13 cellular contexts compared by ENCODE assay signal in genomic region chr21:38914531-38915385, GRCh38.
DNase-seq lines count a peak whose midpoint lies in the region; ATAC-seq, FAIRE-seq and TF ChIP-seq lines count a peak whose summit lies in the region.
"Had no signal": no experiment of that assay in that cellular context is flagged by ENCODE, and none has a peak within 500 bp of the region (broad histone marks: within the 10 kb centered on the region; RNA-seq: fewer than 3 reads in every experiment).

No MANE protein-coding gene starts in this region.

- H3K4ac ChIP-seq in neuronal stem cell (ENCODE audit: low read length) = no peak overlapping the region

- no peak overlapping the region for H3K27ac ChIP-seq in neuronal stem cell (replicated peaks; ENCODE audit: low read length)

- no peaks in the 10 kb centered on the region for H3K27me3 ChIP-seq in Loucy (ENCODE audit: insufficient read depth, low read length, poor library complexity, severe bottlenecking)
- H3K27me3 ChIP-seq in bronchial epithelial cell (ENCODE audit: control insufficient read depth, insufficient read depth, low read length) = no peaks in the 10 kb centered on the region
- peaks cover 0 to 33% (median 3%) of the 10 kb centered on the region in 3 experiments for H3K27me3 ChIP-seq in neuronal stem cell (ENCODE audit: control insufficient read depth in 3 of 3, insufficient read depth in 3 of 3, low read depth in 1 of 3, low read length in 3 of 3)

- no peaks in the 10 kb centered on the region for H3K79me1 ChIP-seq in neuronal stem cell (ENCODE audit: low read depth, low read length)

- H4K20me1 ChIP-seq in Loucy (ENCODE audit: insufficient read depth, low read length, poor library complexity, severe bottlenecking) = no peaks in the 10 kb centered on the region

- no peak overlapping the region for H2BK5ac ChIP-seq in neuronal stem cell (ENCODE audit: low read length)

- H3K9ac ChIP-seq in Loucy (ENCODE audit: low read depth, low read length, poor library complexity, severe bottlenecking) (no peak overlapping the region), neuronal stem cell (ENCODE audit: low read depth, low read length, poor library complexity) (no peak overlapping the region)

- TF ChIP-seq CTCF in Loucy (conservative IDR thresholded peaks at IDR 0.05; ENCODE audit: low read length) = no peak
- TF ChIP-seq CTCF in bronchial epithelial cell (IDR thresholded peaks at IDR 0.05; ENCODE audit: insufficient read depth, low read length, severe bottlenecking) = no peak

- DNase-seq in COLO668 (lab: John Stamatoyannopoulos, UW; ENCODE audit: unreplicated experiment) (peak; percentile 43), bronchial epithelial cell (ENCODE audit: low read depth) (peak; percentile 63), neuronal stem cell (ENCODE audit: low spot score) (no peak), COR-L47 (lab: John Stamatoyannopoulos, UW) (no peak), NCI-H524 (lab: John Stamatoyannopoulos, UW) (no peak)
- DNase-seq: activated naive CD4-positive, alpha-beta T cell; CD8-positive, alpha-beta memory T cell; NCI-H1048; stimulated activated CD4-positive, alpha-beta T cell treated with anti-CD3 and anti-CD28 coated beads, Interleukin-4, amount 100 ng/mL, for 24 hours; T-helper 17 cell had no signal

- no CpG with 5 or more reads among the region's 10 CpGs for WGBS in neuronal stem cell (ENCODE audit: extremely low coverage in 2 of 2, insufficient read length in 2 of 2, insufficient replicate concordance in 1 of 2), 2 donors

- no peak overlapping the region for H2BK120ac ChIP-seq in neuronal stem cell (ENCODE audit: low read depth, low read length)

- H3K79me2 ChIP-seq in Loucy (ENCODE audit: insufficient read depth, low read length) = no peaks in the 10 kb centered on the region

- no peak overlapping the region for H2BK15ac ChIP-seq in neuronal stem cell (ENCODE audit: low read length)

- H2AK5ac ChIP-seq in neuronal stem cell (ENCODE audit: low read depth, low read length) = no peak overlapping the region

- no peaks in the 10 kb centered on the region for H3K9me2 ChIP-seq in Loucy (replicated peaks; ENCODE audit: low read depth, low read length)

- H3K4me3 ChIP-seq in Loucy (ENCODE audit: low read length, poor library complexity, severe bottlenecking) (no peak overlapping the region), bronchial epithelial cell (ENCODE audit: low read depth, low read length) (no peak overlapping the region), neuronal stem cell (ENCODE audit: low read length in 2 of 2) (no peak overlapping the region)

- FAIRE-seq in bronchial epithelial cell (lab: Jason Lieb, UNC) = no peak

- no peak overlapping the region for H4K91ac ChIP-seq in neuronal stem cell (ENCODE audit: low read depth, low read length, poor library complexity)

- H2AFZ ChIP-seq in Loucy (ENCODE audit: low read length) (peak overlapping the region; percentile 35; the same call in 1 of the 2 replicates), neuronal stem cell (ENCODE audit: low read length) (no peak overlapping the region)

- no peaks in the 10 kb centered on the region for H3K36me3 ChIP-seq in Loucy (ENCODE audit: insufficient read depth, low read length)
- H3K36me3 ChIP-seq in bronchial epithelial cell (ENCODE audit: control insufficient read depth, insufficient read depth, low read length) = no peaks in the 10 kb centered on the region
- no peaks in the 10 kb centered on the region for H3K36me3 ChIP-seq in neuronal stem cell (replicated peaks in 1 of 2; ENCODE audit: control insufficient read depth in 2 of 2, insufficient read depth in 2 of 2, low read length in 2 of 2)

- H4K8ac ChIP-seq in neuronal stem cell (ENCODE audit: low read depth, low read length) = no peak overlapping the region

- H3K23ac ChIP-seq in neuronal stem cell (ENCODE audit: low read depth, low read length, poor library complexity) = no peak overlapping the region

- ATAC-seq in HG02840 (IDR thresholded peaks at IDR 0.05; ENCODE audit: low FRiP score, unreplicated experiment) (no peak), GM21515 (IDR thresholded peaks at IDR 0.05; ENCODE audit: unreplicated experiment) (no peak)
- ATAC-seq: T-helper 17 cell had no signal

- peak overlapping the region; percentile 11 for H3K18ac ChIP-seq in neuronal stem cell (ENCODE audit: low read length)

- H3K4me1 ChIP-seq in Loucy (ENCODE audit: insufficient read depth, low read length, poor library complexity, severe bottlenecking) (peaks cover 9% of the 10 kb centered on the region), neuronal stem cell (ENCODE audit: control insufficient read depth in 2 of 2, insufficient read depth in 1 of 2, low read depth in 1 of 2, low read length in 2 of 2) (peaks cover 4 to 16% of the 10 kb centered on the region in 2 donors)

- no peaks in the 10 kb centered on the region for H3F3A ChIP-seq in Loucy (ENCODE audit: low read depth)

- no peaks in the 10 kb centered on the region for H3K9me3 ChIP-seq in Loucy (ENCODE audit: insufficient read depth, low read depth, low read length)
- peaks cover 0 to 2% of the 10 kb centered on the region in 2 donors for H3K9me3 ChIP-seq in neuronal stem cell (replicated peaks in 1 of 2; ENCODE audit: control insufficient read depth in 2 of 2, insufficient read depth in 1 of 2, low read depth in 1 of 2, low read length in 2 of 2)

- no peak overlapping the region for H2BK12ac ChIP-seq in neuronal stem cell (ENCODE audit: low read length)

- H3K14ac ChIP-seq in neuronal stem cell (ENCODE audit: low read length) = no peak overlapping the region

- H3K4me2 ChIP-seq in Loucy (ENCODE audit: low read depth, low read length, poor library complexity, severe bottlenecking) = peak overlapping the region; percentile 1
- H3K4me2 ChIP-seq in neuronal stem cell (ENCODE audit: insufficient read depth, low read length, poor library complexity, severe bottlenecking) = no peak overlapping the region

Comparison
In these comparisons a context has a peak if more than half of its experiments do, and no peak if none do; other contexts are left out.
1. DNase-seq: peak in COLO668 (single experiment) and bronchial epithelial cell (single experiment); none in neuronal stem cell (single experiment), COR-L47 (single experiment) and NCI-H524 (0 of 2).